10 cellular contexts compared by ENCODE assay signal in genomic region chr19:13984875-13985741, GRCh38. TPM values are rescaled to one million over a fixed set of nuclear protein-coding genes. Genes with fewer than 3 reads are reported as not detected.
DNase-seq lines count a peak whose midpoint lies in the region; ATAC-seq and TF ChIP-seq lines count a peak whose summit lies in the region.
"Had no signal": no experiment of that assay in that cellular context is flagged by ENCODE, and none has a peak within 500 bp of the region (broad histone marks: within the 10 kb centered on the region; RNA-seq: fewer than 3 reads in every experiment).

No MANE protein-coding gene starts in this region.

- TF ChIP-seq POLR2A in thyroid gland (IDR thresholded peaks at IDR 0.05): no peak

- H3K27ac ChIP-seq in mammary epithelial cell (ENCODE audit: insufficient read depth, low read depth, low read length) (no peak overlapping the region), thyroid gland (peak overlapping the region; percentile 76 to 84 (median 78))
- H3K27ac ChIP-seq: ovary had no signal

- H3K27ac Mint-ChIP-seq in MCF 10A (ENCODE audit: low read depth, unreplicated experiment): peak overlapping the region; percentile 39
- H3K27ac Mint-ChIP-seq in T-helper 1 cell treated with Interleukin-12 subunit alpha and Interleukin-12 subunit beta and Interleukin-4 antibody, amounts not matched to agents 30 μg/mL and 1 μg/mL, for 36 hours: peak overlapping the region; percentile 93

- peaks cover 24% of the 10 kb centered on the region for H3K36me3 Mint-ChIP-seq in MCF 10A (ENCODE audit: insufficient read depth, unreplicated experiment)
- peaks cover 18% of the 10 kb centered on the region for H3K36me3 Mint-ChIP-seq in T-helper 1 cell treated with Interleukin-12 subunit alpha and Interleukin-12 subunit beta and Interleukin-4 antibody, amounts not matched to agents 30 μg/mL and 1 μg/mL, for 36 hours (ENCODE audit: low read depth)

- no peaks in the 10 kb centered on the region for H3K79me2 ChIP-seq in mammary epithelial cell (ENCODE audit: insufficient read depth, low read length)

- peaks cover 5% of the 10 kb centered on the region for H3K4me1 Mint-ChIP-seq in MCF 10A (ENCODE audit: insufficient read depth, unreplicated experiment)
- H3K4me1 Mint-ChIP-seq in T-helper 1 cell treated with Interleukin-12 subunit alpha and Interleukin-12 subunit beta and Interleukin-4 antibody, amounts not matched to agents 30 μg/mL and 1 μg/mL, for 36 hours (ENCODE audit: low read depth): peaks cover 39% of the 10 kb centered on the region

- H3K4me1 ChIP-seq in mammary epithelial cell (ENCODE audit: insufficient read depth, low read length) (peaks cover 26% of the 10 kb centered on the region), thyroid gland (peaks cover 25 to 38% of the 10 kb centered on the region in 2 donors)

- no peaks in the 10 kb centered on the region for H3K27me3 ChIP-seq in mammary epithelial cell (ENCODE audit: insufficient read depth, low read length)
- no peaks in the 10 kb centered on the region for H3K27me3 ChIP-seq in thyroid gland
- H3K27me3 ChIP-seq: ovary had no signal

- no peaks in the 10 kb centered on the region for H3K9me3 ChIP-seq in mammary epithelial cell (replicated peaks; ENCODE audit: insufficient read depth, low read length)
- no peaks in the 10 kb centered on the region for H3K9me3 ChIP-seq in thyroid gland
- H3K9me3 ChIP-seq: ovary had no signal

- intact Hi-C loops in MCF 10A (cut with micrococcal nuclease) (no loop called here), mammary epithelial cell (cut with micrococcal nuclease) (no loop called here), thyroid gland (cut with DNase I) (no loop called here)

- H4K20me1 ChIP-seq in mammary epithelial cell (ENCODE audit: insufficient read depth, low read length): no peaks in the 10 kb centered on the region

- H3K4me3 Mint-ChIP-seq in MCF 10A (ENCODE audit: unreplicated experiment): no peak overlapping the region
- no peak overlapping the region for H3K4me3 Mint-ChIP-seq in T-helper 1 cell treated with Interleukin-12 subunit alpha and Interleukin-12 subunit beta and Interleukin-4 antibody, amounts not matched to agents 30 μg/mL and 1 μg/mL, for 36 hours

- 94% methylated on average over 19 of the region's 25 CpGs for WGBS in mammary epithelial cell (ENCODE audit: low coverage, missing lambda C conversion rate)
- 58 to 77% methylated on average over 25 of the region's 25 CpGs for WGBS in thyroid gland, 2 donors

- in situ Hi-C loops in mammary epithelial cell (cut with MboI; ENCODE audit: low sequenced_read_pairs in 2 of 2): no loop called here

- TF ChIP-seq CTCF in MCF 10A (IDR thresholded peaks at IDR 0.05; ENCODE audit: unreplicated experiment) (no peak), mammary epithelial cell (conservative IDR thresholded peaks at IDR 0.05 in 1 of 2, IDR thresholded peaks at IDR 0.05 in 1 of 2; ENCODE audit: extremely low read depth in 1 of 2, insufficient read depth in 1 of 2, low read depth in 1 of 2, low read length in 2 of 2) (no peak), thyroid gland (IDR thresholded peaks at IDR 0.05) (no peak)

- dilution Hi-C loops in mammary epithelial cell (cut with HindIII; ENCODE audit: low sequenced_read_pairs): no loop called here

- no peaks in the 10 kb centered on the region for H3K36me3 ChIP-seq in mammary epithelial cell (ENCODE audit: insufficient read depth, low read length)
- peaks cover 4 to 8% of the 10 kb centered on the region in 2 donors for H3K36me3 ChIP-seq in thyroid gland
- H3K36me3 ChIP-seq: ovary had no signal

- no TSS peak for BruUV-seq in MCF 10A (replicated peaks; lab: Mats Ljungman, UMichigan)
- no TSS peak for BruUV-seq in mammary epithelial cell (replicated peaks; lab: Mats Ljungman, UMichigan)

- H3K4me3 ChIP-seq in mammary epithelial cell (replicated peaks in 1 of 3; ENCODE audit: insufficient read depth in 1 of 3, low read depth in 2 of 3, low read length in 3 of 3): no peak overlapping the region
- H3K4me3 ChIP-seq in thyroid gland (replicated peaks in 1 of 3): no peak overlapping the region
- H3K4me3 ChIP-seq: ovary had no signal

- CTCF ChIA-PET in MCF 10A (lab: Yijun Ruan, JAX) (interaction anchor here (0.6 to 0.7 kb wide), 2 partner anchors 9 to 82 kb away, joined by 3 to 4 read pairs; no protein-coding TSS in a partner anchor), mammary epithelial cell (lab: Charles Lee; ENCODE audit: low non-redundant PET) (interaction anchor here (0.6 kb wide), 1 partner anchor 10 kb away, joined by 3 read pairs; no protein-coding TSS in a partner anchor)

- H2AFZ ChIP-seq in mammary epithelial cell (ENCODE audit: low read depth, low read length): no peak overlapping the region

- POLR2A ChIA-PET in MCF 10A (lab: Yijun Ruan, JAX): no interaction called here

- no peak overlapping the region for H3K9ac ChIP-seq in mammary epithelial cell (ENCODE audit: insufficient read depth, low read length)

- ATAC-seq in HG02973 (IDR thresholded peaks at IDR 0.05; ENCODE audit: unreplicated experiment) (no peak), GM18520 (IDR thresholded peaks at IDR 0.05; ENCODE audit: unreplicated experiment) (no peak)

- DNase-seq in MCF 10A (ENCODE audit: unreplicated experiment) (no peak), mammary epithelial cell (no peak), germinal center (ENCODE audit: low spot score) (peak; percentile 56), thyroid gland (peak; percentile 78 to 84), inferior parietal cortex (ENCODE audit: extremely low spot score) (no peak)
- DNase-seq: ovary had no signal

- no peaks in the 10 kb centered on the region for H3K27me3 Mint-ChIP-seq in MCF 10A (ENCODE audit: insufficient read depth, unreplicated experiment)
- no peaks in the 10 kb centered on the region for H3K27me3 Mint-ChIP-seq in T-helper 1 cell treated with Interleukin-12 subunit alpha and Interleukin-12 subunit beta and Interleukin-4 antibody, amounts not matched to agents 30 μg/mL and 1 μg/mL, for 36 hours (ENCODE audit: low read depth)

- no peaks in the 10 kb centered on the region for H3K9me3 Mint-ChIP-seq in MCF 10A (ENCODE audit: unreplicated experiment)
- no peaks in the 10 kb centered on the region for H3K9me3 Mint-ChIP-seq in T-helper 1 cell treated with Interleukin-12 subunit alpha and Interleukin-12 subunit beta and Interleukin-4 antibody, amounts not matched to agents 30 μg/mL and 1 μg/mL, for 36 hours

- H3K4me2 ChIP-seq in mammary epithelial cell (ENCODE audit: insufficient read depth, low read depth, low read length): no peak overlapping the region

RNA-seq across cellular contexts. Expression of gene RFX1, which starts 21.0 kb away (rescaled TPM):
- total RNA-seq in MCF 10A (2022) (16.8 and 17.7 TPM in 2 replicates), mammary epithelial cell (10 to 100 TPM in 1 of 2 donors, 1 to 10 TPM in 1; 2.7 to 12.0 TPM), thyroid gland (1 to 10 TPM; 4.8 to 9.1 (median 9.1) TPM)
- 1.2 TPM for polyA plus RNA-seq in mammary epithelial cell
- 3.8 TPM for polyA minus RNA-seq in mammary epithelial cell

RNA-seq across cellular contexts. Expression of gene DCAF15, which starts 32.8 kb away (rescaled TPM):
- 17.6 and 19.3 TPM in 2 replicates for total RNA-seq in MCF 10A (2022)
- total RNA-seq in mammary epithelial cell: 10 to 100 TPM; 15.2 to 31.3 TPM
- polyA plus RNA-seq in mammary epithelial cell: 34.4 TPM
- 12.9 TPM for polyA minus RNA-seq in mammary epithelial cell
- 10 to 100 TPM in 3 of 4 donors, 1 to 10 TPM in 1; 9.5 to 19.6 (median 11.6) TPM for total RNA-seq in thyroid gland

RNA-seq across cellular contexts. Expression of gene RLN3, which starts 42.8 kb away (rescaled TPM):
- total RNA-seq in MCF 10A (2022): not detected in 2 replicates
- total RNA-seq in mammary epithelial cell: not detected
- polyA plus RNA-seq in mammary epithelial cell: not detected
- polyA minus RNA-seq in mammary epithelial cell: not detected
- not detected for total RNA-seq in thyroid gland
- total RNA-seq: HT1080, ovary had no signal
- polyA plus RNA-seq: ovary had no signal

RNA-seq across cellular contexts. Expression of gene IL27RA, which starts 46.5 kb away (rescaled TPM):
- 1.7 and 2.7 TPM in 2 replicates for total RNA-seq in MCF 10A (2022)
- 1 to 10 TPM; 3.2 to 6.9 TPM for total RNA-seq in mammary epithelial cell
- polyA plus RNA-seq in mammary epithelial cell: 10.3 TPM
- 1.1 TPM for polyA minus RNA-seq in mammary epithelial cell
- 1 to 10 TPM; 1.9 to 4.9 (median 3.4) TPM for total RNA-seq in thyroid gland

RNA-seq across cellular contexts. Expression of gene PODNL1, which starts 46.9 kb away (rescaled TPM):
- 0.25 and 0.51 TPM in 2 replicates for total RNA-seq in MCF 10A (2022)
- 1 to 10 TPM; 3.8 to 7.1 TPM for total RNA-seq in mammary epithelial cell
- polyA plus RNA-seq in mammary epithelial cell: 3.6 TPM
- polyA minus RNA-seq in mammary epithelial cell: not detected
- total RNA-seq in thyroid gland: 1 to 10 TPM in 1 of 4 donors, under 1 TPM in 2, not detected in 1; 0.40 to 1.4 (median 0.63) TPM

Comparison
In these comparisons a context has a peak if more than half of its experiments do, and no peak if none do; other contexts are left out.
1. DNase-seq: peak in germinal center (single experiment) and thyroid gland (2 of 2); none in MCF 10A (single experiment), mammary epithelial cell (single experiment) and inferior parietal cortex (single experiment).